8 cellular contexts compared by ENCODE assay signal in the genomic region with DNA sequence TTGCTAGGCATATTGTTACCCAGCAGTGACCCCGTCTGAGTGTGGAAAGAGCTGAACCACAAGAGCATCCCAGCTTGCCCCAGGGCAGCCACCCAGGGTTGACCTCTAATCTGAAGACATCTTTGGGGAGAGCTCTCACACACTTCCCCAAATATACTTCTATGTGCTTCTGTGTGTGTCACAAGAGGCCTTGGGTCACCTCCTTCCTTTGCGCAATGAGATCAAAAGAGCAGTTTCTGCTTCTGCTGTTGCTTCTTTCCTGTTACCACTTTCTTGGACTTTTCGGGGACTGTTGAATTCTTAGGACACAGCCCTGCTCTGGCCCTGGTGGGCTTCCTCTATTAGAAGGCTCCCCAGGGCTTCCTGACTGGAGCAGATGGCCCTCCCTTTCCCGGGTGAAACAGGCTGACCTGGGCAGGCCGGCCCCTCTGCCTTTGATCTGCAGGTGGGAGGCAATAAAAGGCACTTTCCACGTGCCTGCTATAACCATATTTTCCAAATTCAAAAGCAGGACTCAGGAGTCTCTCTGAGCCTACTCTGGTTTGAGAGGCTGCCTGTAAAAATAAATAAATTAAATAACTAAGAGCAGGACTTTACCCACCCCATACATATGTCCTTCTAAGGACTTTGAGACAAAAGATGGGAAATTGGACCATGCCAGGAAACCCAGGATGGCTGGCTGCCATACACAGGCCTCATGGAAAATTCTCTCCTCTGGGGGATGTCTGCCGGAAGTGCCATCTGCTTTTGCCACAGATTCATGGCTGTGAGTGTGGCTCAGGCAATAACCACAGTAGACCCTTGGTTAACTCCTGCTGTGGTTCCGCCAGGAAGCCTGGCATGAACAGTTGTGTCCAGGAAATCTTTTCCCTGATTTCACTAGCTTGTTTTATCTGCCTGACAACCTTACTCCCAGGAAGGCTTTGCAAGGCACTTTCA. TPM values are rescaled to one million over a fixed set of nuclear protein-coding genes. Genes with fewer than 3 reads are reported as not detected.
DNase-seq lines count a peak whose midpoint lies in the region; ATAC-seq and TF ChIP-seq lines count a peak whose summit lies in the region.

No MANE protein-coding gene starts in this region.

- H3K36me3 Mint-ChIP-seq in central memory CD8-positive, alpha-beta T cell (ENCODE audit: insufficient read depth), result peaks cover 3% of the 10 kb centered on the region
- peaks cover 4% of the 10 kb centered on the region for H3K36me3 Mint-ChIP-seq in neural crest cell (ENCODE audit: low read depth)

- H3F3A ChIP-seq in DOHH2 (ENCODE audit: control insufficient read depth, insufficient read depth), result no peaks in the 10 kb centered on the region

- peak; percentile 75 for DNase-seq in NCI-H1694 treated with DMSO at 0.1 percent for 48 hours (lab: John Stamatoyannopoulos, UW)
- DNase-seq in central memory CD8-positive, alpha-beta T cell (ENCODE audit: low spot score in 2 of 2), result no peak
- DNase-seq in neural crest cell (ENCODE audit: low read depth, low spot score), result no peak
- no peak for DNase-seq in NCI-H187 treated with DMSO at 0.1 percent for 48 hours (lab: John Stamatoyannopoulos, UW)
- no peak for DNase-seq in NCI-H510A (lab: John Stamatoyannopoulos, UW)
- no peak for DNase-seq in iPS-NIHi7 (ENCODE audit: extremely low spot score)

- peaks cover 27% of the 10 kb centered on the region for H3K4me1 Mint-ChIP-seq in central memory CD8-positive, alpha-beta T cell
- peaks cover 28% of the 10 kb centered on the region for H3K4me1 Mint-ChIP-seq in neural crest cell

- H3K79me2 ChIP-seq in DOHH2 (ENCODE audit: control insufficient read depth, low read length), result 0 out of 2 replicates have a peak, but pooled peaks cover 2% of the 10 kb centered on the region

- H3K27me3 Mint-ChIP-seq in central memory CD8-positive, alpha-beta T cell, result no peaks in the 10 kb centered on the region
- H3K27me3 Mint-ChIP-seq in neural crest cell (ENCODE audit: low read depth), result no peaks in the 10 kb centered on the region

- no peaks in the 10 kb centered on the region for H3K9me2 ChIP-seq in DOHH2 (replicated peaks; ENCODE audit: control insufficient read depth, low read length)

- ATAC-seq in central memory CD8-positive, alpha-beta T cell (replicated peaks; ENCODE audit: extremely low read depth, poor library complexity, severe bottlenecking), result peak; percentile 28
- no peak for ATAC-seq in HG03460 (IDR thresholded peaks at IDR 0.05; ENCODE audit: unreplicated experiment)

- peaks cover 3% of the 10 kb centered on the region; the same call in 1 of the 2 replicates for H3K36me3 ChIP-seq in DOHH2 (ENCODE audit: control insufficient read depth, low read length)

- H3K4me3 ChIP-seq in DOHH2 (ENCODE audit: low read length), result no peak overlapping the region

- no peak overlapping the region; the same call in none of the 2 replicates for H3K27ac ChIP-seq in DOHH2 (ENCODE audit: low read depth, low read length)

- H3K4me2 ChIP-seq in DOHH2 (ENCODE audit: low read length), result peak overlapping the region; percentile 46

- H3K4me3 Mint-ChIP-seq in central memory CD8-positive, alpha-beta T cell, result no peak overlapping the region
- no peak overlapping the region for H3K4me3 Mint-ChIP-seq in neural crest cell

- peaks cover 39% of the 10 kb centered on the region for H3K4me1 ChIP-seq in DOHH2 (ENCODE audit: control insufficient read depth, low read length)

- H3K27ac Mint-ChIP-seq in central memory CD8-positive, alpha-beta T cell (ENCODE audit: low read depth), result peak overlapping the region; percentile 32
- H3K27ac Mint-ChIP-seq in neural crest cell (ENCODE audit: unreplicated experiment), result peak overlapping the region; percentile 78

- peaks cover under 1% of the 10 kb centered on the region; the same call in 1 of the 2 replicates for H3K9me3 ChIP-seq in DOHH2 (ENCODE audit: control insufficient read depth, insufficient read depth, low read length)

- no peaks in the 10 kb centered on the region for H3K27me3 ChIP-seq in DOHH2 (ENCODE audit: control insufficient read depth, low read length)

- TF ChIP-seq CTCF in DOHH2 (IDR thresholded peaks at IDR 0.05; ENCODE audit: low read depth, low read length, poor library complexity, severe bottlenecking), result no peak
- TF ChIP-seq CTCF in neural crest cell (conservative IDR thresholded peaks at IDR 0.05), result no peak

- H4K20me1 ChIP-seq in DOHH2 (ENCODE audit: control insufficient read depth, insufficient read depth, low read depth, low read length), result no peaks in the 10 kb centered on the region

- H3K9me3 Mint-ChIP-seq in central memory CD8-positive, alpha-beta T cell, result peaks cover under 1% of the 10 kb centered on the region
- H3K9me3 Mint-ChIP-seq in neural crest cell, result peaks cover 1% of the 10 kb centered on the region

RNA-seq across cellular contexts. Expression of a gene that starts 28.3 kb away (rescaled TPM):
- 2.3 and 3.0 TPM in 2 replicates for total RNA-seq in neural crest cell

RNA-seq across cellular contexts. Expression of a gene that starts 48.1 kb away (rescaled TPM):
- total RNA-seq in neural crest cell, result 24.1 and 25.6 TPM in 2 replicates
